In genomic region chr9:88726803-88727202, GRCh38 we compare ENCODE assay signal across 24 cellular contexts.
"Had no signal": no experiment of that assay in that cellular context is flagged by ENCODE, and none has a peak within 500 bp of the region (broad histone marks: within the 10 kb centered on the region; RNA-seq: fewer than 3 reads in every experiment).

No MANE protein-coding gene starts in this region.

- H3K36me3 ChIP-seq: colonic mucosa, esophagus muscularis mucosa, esophagus squamous epithelium, gastrocnemius medialis, gastroesophageal sphincter, heart left ventricle, heart right ventricle had no signal

- ATAC-seq: effector memory CD8-positive, alpha-beta T cell; esophagus mucosa; foreskin keratinocyte; gastrocnemius medialis; gastroesophageal sphincter; heart left ventricle; heart right ventricle had no signal

- H3K27me3 ChIP-seq: colonic mucosa, dorsolateral prefrontal cortex, esophagus muscularis mucosa, esophagus squamous epithelium, foreskin keratinocyte, gastrocnemius medialis, gastroesophageal sphincter, heart left ventricle had no signal

- H3K4me3 ChIP-seq: colonic mucosa, coronary artery, dorsolateral prefrontal cortex, esophagus muscularis mucosa, esophagus squamous epithelium, gastrocnemius medialis, gastroesophageal sphincter, heart left ventricle, heart right ventricle had no signal

- H3K27ac ChIP-seq: colonic mucosa, coronary artery, dorsolateral prefrontal cortex, epithelial cell of prostate, esophagus muscularis mucosa, esophagus squamous epithelium, foreskin keratinocyte, gastrocnemius medialis, gastroesophageal sphincter, heart left ventricle, heart right ventricle had no signal

- DNase-seq: colonic mucosa; cortex of kidney; dermis blood vessel endothelial cell; dorsolateral prefrontal cortex; effector CD4-positive, alpha-beta T cell; effector CD8-positive, alpha-beta T cell; effector memory CD4-positive, alpha-beta T cell; effector memory CD8-positive, alpha-beta T cell; endodermal cell; erythroblast; esophagus squamous epithelium; foreskin fibroblast; foreskin keratinocyte; foreskin melanocyte; gastrocnemius medialis; glutamatergic neuron; head of caudate nucleus; heart left ventricle; heart right ventricle had no signal

- H3K4me1 ChIP-seq: colonic mucosa, esophagus squamous epithelium, foreskin keratinocyte, gastrocnemius medialis, gastroesophageal sphincter had no signal

- H3K9me3 ChIP-seq: colonic mucosa, esophagus squamous epithelium, gastrocnemius medialis, gastroesophageal sphincter, heart left ventricle, heart right ventricle had no signal
